10 cellular contexts compared by ENCODE assay signal in genomic region chr11:19079643-19080440, GRCh38. TPM values are rescaled to one million over a fixed set of nuclear protein-coding genes. Genes with fewer than 3 reads are reported as not detected.
DNase-seq lines count a peak whose midpoint lies in the region; ATAC-seq, FAIRE-seq and TF ChIP-seq lines count a peak whose summit lies in the region.
"Had no signal": no experiment of that assay in that cellular context is flagged by ENCODE, and none has a peak within 500 bp of the region (broad histone marks: within the 10 kb centered on the region; RNA-seq: fewer than 3 reads in every experiment).

No MANE protein-coding gene starts in this region.

- no peaks in the 10 kb centered on the region for H3K9me3 ChIP-seq in prostate gland
- no peaks in the 10 kb centered on the region for H3K9me3 ChIP-seq in effector memory CD4-positive, alpha-beta T cell (ENCODE audit: control insufficient read depth, low read length)

- H3K27ac ChIP-seq in prostate gland = no peak overlapping the region
- no peak overlapping the region for H3K27ac ChIP-seq in effector memory CD4-positive, alpha-beta T cell (ENCODE audit: insufficient read depth, low read length, poor library complexity, severe bottlenecking)

- no peak for ATAC-seq in HG03460 (IDR thresholded peaks at IDR 0.05; ENCODE audit: unreplicated experiment)

- no peak for FAIRE-seq in RCC 7860 (lab: Jason Lieb, UNC)

- TF ChIP-seq POLR2A in prostate gland (IDR thresholded peaks at IDR 0.05) = no peak

- H3K36me3 ChIP-seq in prostate gland = no peaks in the 10 kb centered on the region
- no peaks in the 10 kb centered on the region for H3K36me3 ChIP-seq in effector memory CD4-positive, alpha-beta T cell (ENCODE audit: control insufficient read depth, insufficient read depth, low read length)

- DNase-seq in Daoy (ENCODE audit: low read depth) (peak; percentile 39), RCC 7860 (ENCODE audit: low spot score) (peak; percentile 61), fibroblast of mammary gland (ENCODE audit: low read depth) (peak; percentile 94), prostate gland (ENCODE audit: low spot score) (peak; percentile 77), UCSD-AML1 (lab: John Stamatoyannopoulos, UW; ENCODE audit: unreplicated experiment) (no peak), DMS53 treated with DMSO at 0.1 percent for 48 hours (lab: John Stamatoyannopoulos, UW; ENCODE audit: unreplicated experiment) (no peak)
- DNase-seq in effector memory CD4-positive, alpha-beta T cell = no peak
- DNase-seq: DMS79, SW 1271 had no signal

- WGBS in prostate gland = 14% methylated on average over 6 of the region's 6 CpGs

- TF ChIP-seq CTCF in fibroblast of mammary gland (conservative IDR thresholded peaks at IDR 0.05; ENCODE audit: control insufficient read depth, insufficient read depth, low read depth, low read length) (no peak), prostate gland (IDR thresholded peaks at IDR 0.05) (no peak)

- H3K27me3 ChIP-seq in prostate gland (replicated peaks; ENCODE audit: insufficient read depth) = no peaks in the 10 kb centered on the region
- H3K27me3 ChIP-seq in effector memory CD4-positive, alpha-beta T cell (replicated peaks; ENCODE audit: control insufficient read depth, insufficient read depth, low read length, poor library complexity, severe bottlenecking) = no peaks in the 10 kb centered on the region

- intact Hi-C loops in prostate gland (cut with DNase I) = no loop called here

- H3K4me3 ChIP-seq in fibroblast of mammary gland (ENCODE audit: control insufficient read depth, low read depth, low read length) (no peak overlapping the region), prostate gland (no peak overlapping the region)
- no peak overlapping the region for H3K4me3 ChIP-seq in effector memory CD4-positive, alpha-beta T cell (ENCODE audit: insufficient read depth, low read depth, low read length, poor library complexity, severe bottlenecking)

- no peaks in the 10 kb centered on the region for H3K4me1 ChIP-seq in prostate gland (replicated peaks)
- H3K4me1 ChIP-seq in effector memory CD4-positive, alpha-beta T cell (ENCODE audit: control insufficient read depth, insufficient read depth, low read length, poor library complexity, severe bottlenecking) = no peaks in the 10 kb centered on the region

RNA-seq across cellular contexts. Expression of gene MRGPRX2, which starts 19.3 kb away (rescaled TPM):
- not detected in 2 replicates for total RNA-seq in Daoy (2014; rRNA removed; shearing (Covaris generic))
- total RNA-seq in prostate gland = not detected

RNA-seq across cellular contexts. Expression of gene ZDHHC13, which starts 37.1 kb away (rescaled TPM):
- 20.2 and 23.7 TPM in 2 replicates for total RNA-seq in Daoy (2014; rRNA removed; shearing (Covaris generic))
- 10 to 100 TPM; 12.2 to 12.3 TPM for total RNA-seq in prostate gland

Comparison
In these comparisons a context has a peak if more than half of its experiments do, and no peak if none do; other contexts are left out.
1. DNase-seq: peak in Daoy (single experiment), RCC 7860 (single experiment), fibroblast of mammary gland (single experiment) and prostate gland (single experiment); none in UCSD-AML1 (single experiment), DMS53 treated with DMSO at 0.1 percent for 48 hours (single experiment) and effector memory CD4-positive, alpha-beta T cell (0 of 3).